29 cellular contexts compared by ENCODE assay signal in genomic region chr9:79446540-79447307, GRCh38.
"Had no signal": no experiment of that assay in that cellular context is flagged by ENCODE, and none has a peak within 500 bp of the region (broad histone marks: within the 10 kb centered on the region; RNA-seq: fewer than 3 reads in every experiment).

No MANE protein-coding gene starts in this region.

- H3K27ac Mint-ChIP-seq: activated CD8-positive, alpha-beta T cell treated with anti-CD3 and anti-CD28 coated beads for 36 hours; activated naive CD4-positive, alpha-beta T cell treated with anti-CD3 and anti-CD28 coated beads, Interleukin-2, amount 50 U/mL, for 24 hours; activated naive CD8-positive, alpha-beta T cell treated with anti-CD3 and anti-CD28 coated beads, Interleukin-2, amount 50 U/mL, for 24 hours; activated T-helper 17 cell treated with anti-CD3 and anti-CD28 coated beads, Interleukin-2, amount 50 U/mL, for 72 hours; natural killer cell treated with Interleukin-12 subunit alpha and Interleukin-12 subunit beta and Interleukin-15 and Interleukin-18, amount 100 ng/mL, for 72 hours; stimulated activated naive B cell treated with anti-CD40 and anti-IgM and Interleukin-4, amounts not matched to agents 10 μg/mL and 1 μg/mL and 100 μg/mL, for 72 hours; WTC11 had no signal

- H3K27me3 Mint-ChIP-seq: activated CD8-positive, alpha-beta T cell treated with anti-CD3 and anti-CD28 coated beads for 36 hours; activated naive CD8-positive, alpha-beta T cell treated with anti-CD3 and anti-CD28 coated beads, Interleukin-2, amount 50 U/mL, for 24 hours; activated T-helper 17 cell treated with anti-CD3 and anti-CD28 coated beads, Interleukin-2, amount 50 U/mL, for 72 hours; stimulated activated naive B cell treated with anti-CD40 and anti-IgM and Interleukin-4, amounts not matched to agents 10 μg/mL and 1 μg/mL and 100 μg/mL, for 72 hours had no signal

- H3K36me3 Mint-ChIP-seq: activated naive CD4-positive, alpha-beta T cell treated with anti-CD3 and anti-CD28 coated beads, Interleukin-2, amount 50 U/mL, for 24 hours; stimulated activated naive B cell treated with anti-CD40 and anti-IgM and Interleukin-4, amounts not matched to agents 10 μg/mL and 1 μg/mL and 100 μg/mL, for 72 hours; WTC11 had no signal

- H3K4me2 ChIP-seq: smooth muscle cell had no signal

- H3K4me3 Mint-ChIP-seq: activated CD8-positive, alpha-beta T cell treated with anti-CD3 and anti-CD28 coated beads for 36 hours; activated naive CD4-positive, alpha-beta T cell treated with anti-CD3 and anti-CD28 coated beads, Interleukin-2, amount 50 U/mL, for 24 hours; activated naive CD8-positive, alpha-beta T cell treated with anti-CD3 and anti-CD28 coated beads, Interleukin-2, amount 50 U/mL, for 24 hours; activated T-cell treated with anti-CD3 and anti-CD28 coated beads, Interleukin-2, amount 50 U/mL, for 4 hours; activated T-helper 17 cell treated with anti-CD3 and anti-CD28 coated beads, Interleukin-2, amount 50 U/mL, for 72 hours; natural killer cell treated with Interleukin-12 subunit alpha and Interleukin-12 subunit beta and Interleukin-15 and Interleukin-18, amount 100 ng/mL, for 72 hours; stimulated activated naive B cell treated with anti-CD40 and anti-IgM and Interleukin-4, amounts not matched to agents 10 μg/mL and 1 μg/mL and 100 μg/mL, for 72 hours; WTC11 had no signal

- H3K9me3 ChIP-seq: breast epithelium, gastrocnemius medialis, mucosa of descending colon, pancreas, prostate gland, sigmoid colon, thyroid gland had no signal

- DNase-seq: activated CD4-positive, alpha-beta T cell treated with anti-CD3 and anti-CD28 coated beads, Interleukin-2, amount 50 U/mL, for 1 hour; activated CD8-positive, alpha-beta T cell treated with anti-CD3 and anti-CD28 coated beads for 36 hours; activated naive CD8-positive, alpha-beta T cell treated with anti-CD3 and anti-CD28 coated beads, Interleukin-2, amount 50 U/mL, for 24 hours; activated T-cell treated with anti-CD3 and anti-CD28 coated beads, Interleukin-2, amount 50 U/mL, for 4 hours; amygdala; central memory CD4-positive, alpha-beta T cell; dermis blood vessel endothelial cell; effector CD4-positive, alpha-beta T cell; esophagus squamous epithelium; gastrocnemius medialis; glutamatergic neuron; left ventricle myocardium inferior; mucosa of descending colon; pancreas; sigmoid colon; stimulated activated CD4-positive, alpha-beta T cell treated with anti-CD3 and anti-CD28 coated beads, Interleukin-2, amount 100 ng/mL, for 24 hours; stimulated activated naive B cell treated with anti-CD40 and anti-IgM and Interleukin-4, amounts not matched to agents 10 μg/mL and 1 μg/mL and 100 μg/mL, for 72 hours; stomach; T-helper 2 cell; thyroid gland had no signal

- H3K27ac ChIP-seq: breast epithelium, epithelial cell of prostate, esophagus squamous epithelium, gastrocnemius medialis, left ventricle myocardium inferior, pancreas, prostate gland, sigmoid colon, stomach, thyroid gland had no signal

- H3K4me1 ChIP-seq: breast epithelium, esophagus squamous epithelium, gastrocnemius medialis, left ventricle myocardium inferior, pancreas, prostate gland, sigmoid colon, stomach, thyroid gland had no signal

- ATAC-seq: activated CD8-positive, alpha-beta T cell treated with anti-CD3 and anti-CD28 coated beads for 36 hours; activated naive CD8-positive, alpha-beta T cell treated with anti-CD3 and anti-CD28 coated beads, Interleukin-2, amount 50 U/mL, for 24 hours; activated T-cell treated with anti-CD3 and anti-CD28 coated beads, Interleukin-2, amount 50 U/mL, for 4 hours; activated T-helper 17 cell treated with anti-CD3 and anti-CD28 coated beads, Interleukin-2, amount 50 U/mL, for 72 hours; gastrocnemius medialis; mucosa of descending colon; natural killer cell treated with Interleukin-12 subunit alpha and Interleukin-12 subunit beta and Interleukin-15 and Interleukin-18, amount 100 ng/mL, for 72 hours; pancreas; stimulated activated naive B cell treated with anti-CD40 and anti-IgM and Interleukin-4, amounts not matched to agents 10 μg/mL and 1 μg/mL and 100 μg/mL, for 72 hours; WTC11 had no signal

- H3K36me3 ChIP-seq: breast epithelium, esophagus squamous epithelium, gastrocnemius medialis, left ventricle myocardium inferior, pancreas, prostate gland, sigmoid colon, stomach, thyroid gland had no signal

- H3K4me1 Mint-ChIP-seq: activated naive CD4-positive, alpha-beta T cell treated with anti-CD3 and anti-CD28 coated beads, Interleukin-2, amount 50 U/mL, for 24 hours; activated naive CD8-positive, alpha-beta T cell treated with anti-CD3 and anti-CD28 coated beads, Interleukin-2, amount 50 U/mL, for 24 hours; activated T-helper 17 cell treated with anti-CD3 and anti-CD28 coated beads, Interleukin-2, amount 50 U/mL, for 72 hours; stimulated activated naive B cell treated with anti-CD40 and anti-IgM and Interleukin-4, amounts not matched to agents 10 μg/mL and 1 μg/mL and 100 μg/mL, for 72 hours had no signal

- H3K4me3 ChIP-seq: breast epithelium, esophagus squamous epithelium, gastrocnemius medialis, left ventricle myocardium inferior, lung, mucosa of descending colon, pancreas, prostate gland, sigmoid colon, smooth muscle cell, stomach, thyroid gland had no signal

- H3K27me3 ChIP-seq: breast epithelium, esophagus squamous epithelium, gastrocnemius medialis, pancreas, sigmoid colon, stomach, thyroid gland had no signal

- H3K9me3 Mint-ChIP-seq: activated CD8-positive, alpha-beta T cell treated with anti-CD3 and anti-CD28 coated beads for 36 hours; activated naive CD4-positive, alpha-beta T cell treated with anti-CD3 and anti-CD28 coated beads, Interleukin-2, amount 50 U/mL, for 24 hours; activated naive CD8-positive, alpha-beta T cell treated with anti-CD3 and anti-CD28 coated beads, Interleukin-2, amount 50 U/mL, for 24 hours; activated T-cell treated with anti-CD3 and anti-CD28 coated beads, Interleukin-2, amount 50 U/mL, for 4 hours; activated T-helper 17 cell treated with anti-CD3 and anti-CD28 coated beads, Interleukin-2, amount 50 U/mL, for 72 hours; stimulated activated naive B cell treated with anti-CD40 and anti-IgM and Interleukin-4, amounts not matched to agents 10 μg/mL and 1 μg/mL and 100 μg/mL, for 72 hours had no signal
